ENCODE assay signal across 8 cellular contexts in genomic region chr19:41959056-41960053, GRCh38. TPM values are rescaled to one million over a fixed set of nuclear protein-coding genes. Genes with fewer than 3 reads are reported as not detected.
DNase-seq lines count a peak whose midpoint lies in the region; FAIRE-seq and TF ChIP-seq lines count a peak whose summit lies in the region.

A gene with protein sequence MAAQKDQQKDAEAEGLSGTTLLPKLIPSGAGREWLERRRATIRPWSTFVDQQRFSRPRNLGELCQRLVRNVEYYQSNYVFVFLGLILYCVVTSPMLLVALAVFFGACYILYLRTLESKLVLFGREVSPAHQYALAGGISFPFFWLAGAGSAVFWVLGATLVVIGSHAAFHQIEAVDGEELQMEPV (minus strand): TSS chr19:41959321. CDS start chr19:41959292, 29 bp downstream.

- peak; percentile 86 for FAIRE-seq in HTR-8/SVneo (lab: Jason Lieb, UNC)

- peak within 1 kb of the TSS; percentile 49 for H3K27ac ChIP-seq in mesendoderm (ENCODE audit: low read depth, low read length)

- H3K4me3 ChIP-seq in endocrine pancreas (ENCODE audit: control insufficient read depth, insufficient read depth, low read length) (peak within 1 kb of the TSS; percentile 37), mesendoderm (ENCODE audit: low read length) (peak within 1 kb of the TSS; percentile 90)

- peak within 1 kb of the TSS; percentile 66 for H3K23ac ChIP-seq in mesendoderm (ENCODE audit: low read length)

- no peak within 1 kb of the TSS for H4K5ac ChIP-seq in mesendoderm (ENCODE audit: low read length)

- H3K79me1 ChIP-seq in mesendoderm (ENCODE audit: low read length), result no peaks in the 10 kb centered on the region

- DNase-seq in COLO668 (lab: John Stamatoyannopoulos, UW; ENCODE audit: unreplicated experiment) (peak; percentile 91), GM20000 (ENCODE audit: low spot score) (peak; percentile 95), HTR-8/SVneo (ENCODE audit: insufficient read length, low spot score) (peak; percentile 97), NOMO-1 treated with dmso at 0.1 percent for 144 hours (lab: John Stamatoyannopoulos, UW; ENCODE audit: unreplicated experiment) (peak; percentile 88), mesendoderm (peak; percentile 98)
- DNase-seq in activated CD8-positive, alpha-beta memory T cell treated with anti-CD3 and anti-CD28 coated beads for 48 hours (ENCODE audit: low read depth in 2 of 3, low spot score in 2 of 3), result peak; percentile 63 to 74 (median 70)
- DNase-seq in stimulated activated CD8-positive, alpha-beta memory T cell treated with anti-CD3 and anti-CD28 coated beads, Interleukin-15, amount 100 ng/mL, for 1 hour (ENCODE audit: low read depth), result peak; percentile 79

- H3K4ac ChIP-seq in mesendoderm (ENCODE audit: low read depth, low read length), result peak within 1 kb of the TSS; percentile 76

- no CpG with 5 or more reads among the region's 46 CpGs for WGBS in mesendoderm (ENCODE audit: extremely low coverage, insufficient coverage, low lambda C conversion rate)

- peak within 1 kb of the TSS; percentile 87 for H3K4me2 ChIP-seq in mesendoderm (ENCODE audit: low read length)

- H3K4me1 ChIP-seq in endocrine pancreas (ENCODE audit: control insufficient read depth, insufficient read depth, low read length) (no peaks in the 10 kb centered on the region), mesendoderm (ENCODE audit: control insufficient read depth, low read depth, low read length) (peaks cover 4% of the 10 kb centered on the region)

- H2BK5ac ChIP-seq in mesendoderm (ENCODE audit: low read length), result no peak within 1 kb of the TSS

- no peaks in the 10 kb centered on the region for H3K27me3 ChIP-seq in endocrine pancreas (ENCODE audit: control insufficient read depth, insufficient read depth, low read length)
- no peaks in the 10 kb centered on the region for H3K27me3 ChIP-seq in mesendoderm (ENCODE audit: insufficient read depth, low read length, poor library complexity)

- no peak within 1 kb of the TSS for H2BK15ac ChIP-seq in mesendoderm (replicated peaks; ENCODE audit: low read depth)

- H3K36me3 ChIP-seq in endocrine pancreas (ENCODE audit: control insufficient read depth, insufficient read depth, low read length), result no peaks in the 10 kb centered on the region
- H3K36me3 ChIP-seq in mesendoderm (ENCODE audit: control insufficient read depth, insufficient read depth, low read length), result no peaks in the 10 kb centered on the region

- H3K18ac ChIP-seq in mesendoderm (ENCODE audit: low read length), result peak within 1 kb of the TSS; percentile 35

- no peak within 1 kb of the TSS for H2AK5ac ChIP-seq in mesendoderm (ENCODE audit: low read length)

- H2BK120ac ChIP-seq in mesendoderm (ENCODE audit: low read depth, low read length), result no peak within 1 kb of the TSS

- H3K9ac ChIP-seq in endocrine pancreas (ENCODE audit: control insufficient read depth, insufficient read depth, low read length) (peak within 1 kb of the TSS; percentile 98), mesendoderm (ENCODE audit: low read length) (peak within 1 kb of the TSS; percentile 97)

- no peak within 1 kb of the TSS for H4K8ac ChIP-seq in mesendoderm (ENCODE audit: low read depth, low read length)

- no peaks in the 10 kb centered on the region for H3K9me3 ChIP-seq in endocrine pancreas (ENCODE audit: control insufficient read depth, low read length)

- peak within 1 kb of the TSS; percentile 99 for H3K56ac ChIP-seq in mesendoderm (ENCODE audit: low read length)

- no peak for TF ChIP-seq CTCF in GM20000 (IDR thresholded peaks at IDR 0.05; ENCODE audit: extremely low read depth, missing control alignments)

- H3K79me2 ChIP-seq in mesendoderm (ENCODE audit: control insufficient read depth, insufficient read depth, low read length), result no peaks in the 10 kb centered on the region

RNA-seq across cellular contexts. Expression of the gene that starts here (rescaled TPM):
- 93.5 TPM for polyA plus RNA-seq in mesendoderm (2013, experiment 1 of 2)
- 93.5 TPM for polyA plus RNA-seq in mesendoderm (2013, experiment 2 of 2)

Comparison
In these comparisons a context has a peak if more than half of its experiments do, and no peak if none do; other contexts are left out.
1. Peak in every context shown above with its lines: DNase-seq, H3K4me3 ChIP-seq and H3K27ac ChIP-seq.